20 cellular contexts compared by ENCODE assay signal in genomic region chr17:4742133-4742532, GRCh38. TPM values are rescaled to one million over a fixed set of nuclear protein-coding genes. Genes with fewer than 3 reads are reported as not detected.
"Had no signal": no experiment of that assay in that cellular context is flagged by ENCODE, and none has a peak within 500 bp of the region (broad histone marks: within the 10 kb centered on the region; RNA-seq: fewer than 3 reads in every experiment).

No MANE protein-coding gene starts in this region.

- H3K4me3 ChIP-seq: coronary artery, dorsolateral prefrontal cortex, hepatocyte, lung had no signal

- ATAC-seq: left ventricle myocardium superior had no signal

- H3K36me3 Mint-ChIP-seq: naive B cell had no signal

- H3K27ac ChIP-seq: coronary artery, dorsolateral prefrontal cortex, hepatocyte had no signal

- H3K27ac Mint-ChIP-seq: nephron had no signal

- H2AFZ ChIP-seq: hepatocyte had no signal

- H3K4me2 ChIP-seq: hepatocyte had no signal

- H3K9me3 Mint-ChIP-seq: naive B cell, nephron had no signal

- DNase-seq: dorsolateral prefrontal cortex; effector CD8-positive, alpha-beta T cell; foreskin melanocyte; head of caudate nucleus; left colon; left ventricle myocardium superior; mesenchymal stem cell; midbrain; naive B cell; small intestine; stimulated activated CD4-positive, alpha-beta T cell treated with anti-CD3 and anti-CD28 coated beads, Interleukin-12 subunit alpha, Interleukin-12 subunit beta, amount 100 ng/mL, for 4 hours; stimulated activated naive CD4-positive, alpha-beta T cell treated with Interleukin-2 at 50 U/mL for 16 hours; trophoblast cell had no signal

- H3K79me2 ChIP-seq: hepatocyte had no signal

RNA-seq across cellular contexts. Expression of gene TM4SF5, which starts 29.6 kb away (rescaled TPM):
- total RNA-seq: dorsolateral prefrontal cortex, kidney epithelial cell, left ventricle myocardium superior, lung, osteocyte, pulmonary artery endothelial cell had no signal
- polyA plus RNA-seq: lung had no signal
